In the genomic region with DNA sequence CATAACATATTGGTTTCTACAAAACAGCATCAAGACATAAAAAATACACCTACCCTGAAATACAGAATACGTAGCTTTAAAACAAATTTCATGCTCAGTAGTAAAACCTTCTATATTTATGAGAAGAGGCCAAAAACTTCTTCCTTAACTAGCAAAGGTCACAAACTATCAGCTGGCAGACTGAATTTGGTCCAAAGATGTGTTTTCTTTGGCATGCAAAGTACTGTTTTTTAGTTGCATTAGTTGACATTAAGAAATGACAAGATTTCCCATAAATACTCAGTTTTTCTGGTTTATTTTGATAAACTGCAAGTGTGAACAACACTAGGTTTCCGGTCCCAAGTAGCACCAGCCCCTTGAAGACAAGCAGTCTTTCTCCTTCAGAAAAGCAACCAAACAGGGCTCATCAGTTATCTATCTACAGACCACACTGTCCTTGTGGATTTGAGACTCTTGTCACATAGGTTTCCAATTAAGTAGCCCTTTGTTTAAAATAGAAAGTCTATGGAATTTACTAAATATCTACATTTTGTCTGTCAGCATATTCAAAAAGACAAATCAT, we compare ENCODE assay signal across 27 cellular contexts. TPM values are rescaled to one million over a fixed set of nuclear protein-coding genes. Genes with fewer than 3 reads are reported as not detected.
DNase-seq lines count a peak whose midpoint lies in the region; TF ChIP-seq lines count a peak whose summit lies in the region.
"Had no signal": no experiment of that assay in that cellular context is flagged by ENCODE, and none has a peak within 500 bp of the region (broad histone marks: within the 10 kb centered on the region; RNA-seq: fewer than 3 reads in every experiment).

No MANE protein-coding gene starts in this region.

- no peaks in the 10 kb centered on the region for H3K9me3 ChIP-seq in breast epithelium
- no peaks in the 10 kb centered on the region for H3K9me3 ChIP-seq in uterus
- H3K9me3 ChIP-seq: heart right ventricle, spleen, testis had no signal

- H3K4me3 ChIP-seq in breast epithelium: no peak overlapping the region
- H3K4me3 ChIP-seq in cardiac fibroblast (replicated peaks in 1 of 2; ENCODE audit: low read depth in 2 of 2, low read length in 2 of 2): no peak overlapping the region
- no peak overlapping the region for H3K4me3 ChIP-seq in fibroblast of villous mesenchyme (ENCODE audit: low read depth, low read length)
- H3K4me3 ChIP-seq in uterus: no peak overlapping the region
- H3K4me3 ChIP-seq: heart right ventricle, spleen, testis had no signal

- H3K4me1 ChIP-seq in breast epithelium (no peaks in the 10 kb centered on the region), uterus (no peaks in the 10 kb centered on the region)
- H3K4me1 ChIP-seq: spleen had no signal

- TF ChIP-seq POLR2A in breast epithelium (IDR thresholded peaks at IDR 0.05): no peak
- no peak for TF ChIP-seq POLR2A in uterus (IDR thresholded peaks at IDR 0.05)

- CTCF ChIA-PET in MCF 10A (lab: Yijun Ruan, JAX): no interaction called here

- no peak overlapping the region for H3K27ac Mint-ChIP-seq in MCF 10A (ENCODE audit: low read depth, unreplicated experiment)
- H3K27ac Mint-ChIP-seq: activated B cell treated with CpG ODN at 0.5 μM for 24 hours; activated naive CD8-positive, alpha-beta T cell treated with anti-CD3 and anti-CD28 coated beads, Interleukin-2, amount 50 U/mL, for 24 hours; activated T-cell treated with anti-CD3 and anti-CD28 coated beads, Interleukin-2, amount 50 U/mL, for 72 hours; HFFc6; natural killer cell treated with Interleukin-12 subunit alpha and Interleukin-12 subunit beta and Interleukin-15 and Interleukin-18, amount 100 ng/mL, for 72 hours; T-cell had no signal

- H3K4me3 Mint-ChIP-seq in MCF 10A (ENCODE audit: unreplicated experiment): no peak overlapping the region
- H3K4me3 Mint-ChIP-seq: activated B cell treated with CpG ODN at 0.5 μM for 24 hours; activated naive CD8-positive, alpha-beta T cell treated with anti-CD3 and anti-CD28 coated beads, Interleukin-2, amount 50 U/mL, for 24 hours; activated T-cell treated with anti-CD3 and anti-CD28 coated beads, Interleukin-2, amount 50 U/mL, for 72 hours; HFFc6; natural killer cell treated with Interleukin-12 subunit alpha and Interleukin-12 subunit beta and Interleukin-15 and Interleukin-18, amount 100 ng/mL, for 72 hours; T-cell had no signal

- H3K27me3 Mint-ChIP-seq in MCF 10A (ENCODE audit: insufficient read depth, unreplicated experiment): no peaks in the 10 kb centered on the region
- H3K27me3 Mint-ChIP-seq: activated B cell treated with CpG ODN at 0.5 μM for 24 hours; activated naive CD8-positive, alpha-beta T cell treated with anti-CD3 and anti-CD28 coated beads, Interleukin-2, amount 50 U/mL, for 24 hours; natural killer cell treated with Interleukin-12 subunit alpha and Interleukin-12 subunit beta and Interleukin-15 and Interleukin-18, amount 100 ng/mL, for 72 hours; T-cell had no signal

- peak; percentile 53 for DNase-seq in MCF 10A (ENCODE audit: unreplicated experiment)
- no peak for DNase-seq in breast epithelium (ENCODE audit: low spot score in 2 of 2)
- DNase-seq in cardiac fibroblast (ENCODE audit: low read depth in 2 of 2): peak; percentile 70 to 86
- DNase-seq in fibroblast of villous mesenchyme (ENCODE audit: low read depth): peak; percentile 18
- DNase-seq in pulmonary artery endothelial cell (ENCODE audit: low read depth, low spot score): peak; percentile 33
- DNase-seq in uterus: no peak
- no peak for DNase-seq in activated T-cell treated with anti-CD3 and anti-CD28 coated beads, Interleukin-2, amount 50 U/mL, for 48 hours
- DNase-seq in GF-D8 (lab: John Stamatoyannopoulos, UW): no peak
- DNase-seq: activated B cell treated with CpG ODN at 0.5 μM for 24 hours; activated naive CD8-positive, alpha-beta T cell treated with anti-CD3 and anti-CD28 coated beads, Interleukin-2, amount 50 U/mL, for 24 hours; activated T-cell treated with anti-CD3 and anti-CD28 coated beads, Interleukin-2, amount 50 U/mL, for 72 hours; heart right ventricle; HFFc6; kidney glomerular epithelial cell; NCI-H1105; NCI-H187; NCI-H2171 treated with DMSO at 0.1 percent for 48 hours; NCI-H510A; occipital lobe; RPMI8226; spleen; stimulated activated CD4-positive, alpha-beta T cell treated with anti-CD3 and anti-CD28 coated beads, Interleukin-2, amount 100 ng/mL, for 24 hours; stimulated activated naive CD8-positive, alpha-beta T cell treated with anti-CD3 and anti-CD28 coated beads, Interleukin-15, Interleukin-2, amounts not matched to agents 100 U/mL and 50 U/mL, for 24 hours; T-cell; testis had no signal

- H3K27me3 ChIP-seq in breast epithelium: no peaks in the 10 kb centered on the region
- H3K27me3 ChIP-seq in uterus: no peaks in the 10 kb centered on the region
- H3K27me3 ChIP-seq: heart right ventricle, spleen, testis had no signal

- H3K9me3 Mint-ChIP-seq in MCF 10A (ENCODE audit: unreplicated experiment): no peaks in the 10 kb centered on the region
- H3K9me3 Mint-ChIP-seq: activated B cell treated with CpG ODN at 0.5 μM for 24 hours; activated naive CD8-positive, alpha-beta T cell treated with anti-CD3 and anti-CD28 coated beads, Interleukin-2, amount 50 U/mL, for 24 hours; activated T-cell treated with anti-CD3 and anti-CD28 coated beads, Interleukin-2, amount 50 U/mL, for 72 hours; HFFc6; natural killer cell treated with Interleukin-12 subunit alpha and Interleukin-12 subunit beta and Interleukin-15 and Interleukin-18, amount 100 ng/mL, for 72 hours; T-cell had no signal

- H3K36me3 Mint-ChIP-seq in MCF 10A (ENCODE audit: insufficient read depth, unreplicated experiment): peaks cover 10% of the 10 kb centered on the region

- no peak for TF ChIP-seq CTCF in MCF 10A (IDR thresholded peaks at IDR 0.05; ENCODE audit: unreplicated experiment)
- no peak for TF ChIP-seq CTCF in breast epithelium (IDR thresholded peaks at IDR 0.05)
- TF ChIP-seq CTCF in cardiac fibroblast (IDR thresholded peaks at IDR 0.05; ENCODE audit: low read depth, low read length): no peak
- no peak for TF ChIP-seq CTCF in fibroblast of villous mesenchyme (IDR thresholded peaks at IDR 0.05; ENCODE audit: insufficient read depth, low read depth, low read length)
- TF ChIP-seq CTCF in uterus (IDR thresholded peaks at IDR 0.05): no peak

- intact Hi-C loops in MCF 10A (cut with micrococcal nuclease) (no loop called here), breast epithelium (cut with DNase I; ENCODE audit: low total_unique reads) (no loop called here), uterus (cut with DNase I; ENCODE audit: low total_unique reads) (no loop called here)

- H3K36me3 ChIP-seq in breast epithelium: no peaks in the 10 kb centered on the region
- H3K36me3 ChIP-seq in uterus: no peaks in the 10 kb centered on the region

- BruUV-seq in MCF 10A (replicated peaks; lab: Mats Ljungman, UMichigan): no TSS peak

- no peak overlapping the region for H3K27ac ChIP-seq in breast epithelium
- no peak overlapping the region for H3K27ac ChIP-seq in uterus
- H3K27ac ChIP-seq: 22Rv1, testis had no signal

- peaks cover 5% of the 10 kb centered on the region for H3K4me1 Mint-ChIP-seq in MCF 10A (ENCODE audit: insufficient read depth, unreplicated experiment)
- H3K4me1 Mint-ChIP-seq: activated naive CD8-positive, alpha-beta T cell treated with anti-CD3 and anti-CD28 coated beads, Interleukin-2, amount 50 U/mL, for 24 hours had no signal

- POLR2A ChIA-PET in MCF 10A (lab: Yijun Ruan, JAX): no interaction called here

RNA-seq across cellular contexts. Expression of gene SLC25A12, which starts 35.6 kb away (rescaled TPM):
- total RNA-seq in MCF 10A (2022) (11.5 and 12.5 TPM in 2 replicates), breast epithelium (10 to 100 TPM; 15.5 to 54.7 (median 39.2) TPM), fibroblast of villous mesenchyme (21.3 and 25.5 TPM in 2 replicates), pulmonary artery endothelial cell (17.9 and 18.3 TPM in 2 replicates), uterus (10 to 100 TPM; 25.9 to 69.4 (median 35.3) TPM)

Comparison
In these comparisons a context has a peak if more than half of its experiments do, and no peak if none do; other contexts are left out.
1. DNase-seq: peak in MCF 10A (single experiment), cardiac fibroblast (2 of 2), fibroblast of villous mesenchyme (single experiment) and pulmonary artery endothelial cell (single experiment); none in breast epithelium (0 of 2), uterus (0 of 2), activated T-cell treated with anti-CD3 and anti-CD28 coated beads, Interleukin-2, amount 50 U/mL, for 48 hours (0 of 2) and GF-D8 (single experiment).